In genomic region chr11:71458146-71459070, GRCh38 we compare ENCODE assay signal across 19 cellular contexts. TPM values are rescaled to one million over a fixed set of nuclear protein-coding genes. Genes with fewer than 3 reads are reported as not detected.
DNase-seq lines count a peak whose midpoint lies in the region; ATAC-seq and TF ChIP-seq lines count a peak whose summit lies in the region.
"Had no signal": no experiment of that assay in that cellular context is flagged by ENCODE, and none has a peak within 500 bp of the region (broad histone marks: within the 10 kb centered on the region; RNA-seq: fewer than 3 reads in every experiment).

No MANE protein-coding gene starts in this region.

- H3K36me3 Mint-ChIP-seq in activated CD4-positive, alpha-beta memory T cell treated with anti-CD3 and anti-CD28 coated beads, Interleukin-2, amount 10 ng/mL, durations not matched to agents 7 days and 5 days (ENCODE audit: low read depth), result peaks cover 75% of the 10 kb centered on the region
- H3K36me3 Mint-ChIP-seq in activated CD4-positive, alpha-beta memory T cell treated with anti-CD3 and anti-CD28 coated beads for 36 hours, result peaks cover 54% of the 10 kb centered on the region
- H3K36me3 Mint-ChIP-seq in CD14-positive monocyte (peaks cover 85 to 88% of the 10 kb centered on the region in 2 donors), chondrocyte (ENCODE audit: low read depth) (peaks cover 37% of the 10 kb centered on the region), natural killer cell (peaks cover 27% of the 10 kb centered on the region)

- H3K4me3 Mint-ChIP-seq in activated CD4-positive, alpha-beta memory T cell treated with anti-CD3 and anti-CD28 coated beads, Interleukin-2, amount 10 ng/mL, durations not matched to agents 7 days and 5 days, result no peak overlapping the region
- H3K4me3 Mint-ChIP-seq in activated CD4-positive, alpha-beta memory T cell treated with anti-CD3 and anti-CD28 coated beads for 36 hours, result no peak overlapping the region
- H3K4me3 Mint-ChIP-seq in CD14-positive monocyte (no peak overlapping the region), chondrocyte (ENCODE audit: unreplicated experiment) (no peak overlapping the region), natural killer cell (no peak overlapping the region)
- H3K4me3 Mint-ChIP-seq: CD8-positive, alpha-beta T cell had no signal

- no peak overlapping the region for H3K27ac ChIP-seq in upper lobe of left lung
- H3K27ac ChIP-seq: 22Rv1 had no signal

- H3K27me3 ChIP-seq in upper lobe of left lung, result no peaks in the 10 kb centered on the region

- no peak for TF ChIP-seq POLR2A in upper lobe of left lung (IDR thresholded peaks at IDR 0.05)

- H3K27ac Mint-ChIP-seq in activated CD4-positive, alpha-beta memory T cell treated with anti-CD3 and anti-CD28 coated beads, Interleukin-2, amount 10 ng/mL, durations not matched to agents 7 days and 5 days, result peak overlapping the region; percentile 19
- no peak overlapping the region for H3K27ac Mint-ChIP-seq in activated CD4-positive, alpha-beta memory T cell treated with anti-CD3 and anti-CD28 coated beads for 36 hours
- no peak overlapping the region for H3K27ac Mint-ChIP-seq in CD14-positive monocyte
- H3K27ac Mint-ChIP-seq in chondrocyte (ENCODE audit: unreplicated experiment), result no peak overlapping the region
- H3K27ac Mint-ChIP-seq in natural killer cell, result no peak overlapping the region
- H3K27ac Mint-ChIP-seq: CD8-positive, alpha-beta T cell had no signal

- no peak for DNase-seq in activated CD4-positive, alpha-beta memory T cell treated with anti-CD3 and anti-CD28 coated beads, Interleukin-2, amount 10 ng/mL, durations not matched to agents 7 days and 5 days
- DNase-seq in activated CD4-positive, alpha-beta memory T cell treated with anti-CD3 and anti-CD28 coated beads for 36 hours, result no peak
- DNase-seq in CD14-positive monocyte (ENCODE audit: low spot score) (peak; percentile 34), chondrocyte (ENCODE audit: low spot score) (peak; percentile 56), mesenteric fat pad (ENCODE audit: low spot score) (peak; percentile 69), natural killer cell (no peak), upper lobe of left lung (no peak)
- DNase-seq: DMS79 treated with DMSO at 0.1 percent for 48 hours, GF-D8, KG1, NCI-H1436, NCI-H2029, NCI-H2171, NCI-H446, NCI-H69, OCI-M1 had no signal

- peaks cover 10 to 18% (median 14%) of the 10 kb centered on the region in 4 donors for H3K4me1 ChIP-seq in upper lobe of left lung

- H3K9me3 Mint-ChIP-seq in activated CD4-positive, alpha-beta memory T cell treated with anti-CD3 and anti-CD28 coated beads, Interleukin-2, amount 10 ng/mL, durations not matched to agents 7 days and 5 days, result no peaks in the 10 kb centered on the region
- no peaks in the 10 kb centered on the region for H3K9me3 Mint-ChIP-seq in activated CD4-positive, alpha-beta memory T cell treated with anti-CD3 and anti-CD28 coated beads for 36 hours
- H3K9me3 Mint-ChIP-seq in CD14-positive monocyte (no peaks in the 10 kb centered on the region), chondrocyte (ENCODE audit: low read depth) (no peaks in the 10 kb centered on the region), natural killer cell (no peaks in the 10 kb centered on the region)
- H3K9me3 Mint-ChIP-seq: CD8-positive, alpha-beta T cell had no signal

- no peaks in the 10 kb centered on the region for H3K27me3 Mint-ChIP-seq in activated CD4-positive, alpha-beta memory T cell treated with anti-CD3 and anti-CD28 coated beads, Interleukin-2, amount 10 ng/mL, durations not matched to agents 7 days and 5 days
- H3K27me3 Mint-ChIP-seq in activated CD4-positive, alpha-beta memory T cell treated with anti-CD3 and anti-CD28 coated beads for 36 hours, result no peaks in the 10 kb centered on the region
- H3K27me3 Mint-ChIP-seq in CD14-positive monocyte (ENCODE audit: low read depth in 3 of 3), result no peaks in the 10 kb centered on the region
- H3K27me3 Mint-ChIP-seq in chondrocyte (ENCODE audit: low read depth), result no peaks in the 10 kb centered on the region
- H3K27me3 Mint-ChIP-seq in natural killer cell (ENCODE audit: low read depth in 2 of 2), result no peaks in the 10 kb centered on the region

- TF ChIP-seq EP300 in upper lobe of left lung (IDR thresholded peaks at IDR 0.05), result no peak

- ATAC-seq in natural killer cell, result no peak
- ATAC-seq in GM18519 (IDR thresholded peaks at IDR 0.05; ENCODE audit: low FRiP score, unreplicated experiment), result no peak
- no peak for ATAC-seq in upper lobe of left lung (ENCODE audit: low FRiP score in 2 of 2)
- ATAC-seq: CD8-positive, alpha-beta T cell had no signal

- CTCF ChIA-PET in activated CD4-positive, alpha-beta memory T cell treated with anti-CD3 and anti-CD28 coated beads, Interleukin-2, amount 10 ng/mL, durations not matched to agents 7 days and 5 days (lab: Charles Lee), result no interaction called here
- CTCF ChIA-PET in activated CD4-positive, alpha-beta memory T cell treated with anti-CD3 and anti-CD28 coated beads for 36 hours (lab: Charles Lee), result no interaction called here

- POLR2A ChIA-PET in activated CD4-positive, alpha-beta memory T cell treated with anti-CD3 and anti-CD28 coated beads, Interleukin-2, amount 10 ng/mL, durations not matched to agents 7 days and 5 days (lab: Charles Lee), result interaction anchor here (0.9 kb wide), 1 partner anchor 12 kb away, joined by 3 read pairs; no protein-coding TSS in a partner anchor
- POLR2A ChIA-PET in activated CD4-positive, alpha-beta memory T cell treated with anti-CD3 and anti-CD28 coated beads for 36 hours (lab: Charles Lee), result no interaction called here

- H3K4me1 Mint-ChIP-seq in activated CD4-positive, alpha-beta memory T cell treated with anti-CD3 and anti-CD28 coated beads, Interleukin-2, amount 10 ng/mL, durations not matched to agents 7 days and 5 days, result peaks cover 35% of the 10 kb centered on the region
- peaks cover 14% of the 10 kb centered on the region for H3K4me1 Mint-ChIP-seq in activated CD4-positive, alpha-beta memory T cell treated with anti-CD3 and anti-CD28 coated beads for 36 hours (ENCODE audit: low read depth)
- H3K4me1 Mint-ChIP-seq in CD14-positive monocyte (peaks cover 20% of the 10 kb centered on the region), chondrocyte (ENCODE audit: low read depth) (peaks cover 11% of the 10 kb centered on the region), natural killer cell (peaks cover 44 to 47% of the 10 kb centered on the region in 2 donors)

- intact Hi-C loops in activated CD4-positive, alpha-beta memory T cell treated with anti-CD3 and anti-CD28 coated beads for 36 hours (cut with micrococcal nuclease), result no loop called here
- intact Hi-C loops in CD14-positive monocyte (cut with micrococcal nuclease), result no loop called here
- intact Hi-C loops in natural killer cell (cut with micrococcal nuclease), result no loop called here

- H3K4me3 ChIP-seq in upper lobe of left lung, result no peak overlapping the region

- peaks cover 24 to 83% (median 70%) of the 10 kb centered on the region in 4 donors for H3K36me3 ChIP-seq in upper lobe of left lung

- TF ChIP-seq CTCF in CD14-positive monocyte (IDR thresholded peaks at IDR 0.05) (no peak), chondrocyte (IDR thresholded peaks at IDR 0.05) (no peak), natural killer cell (IDR thresholded peaks at IDR 0.05) (no peak), upper lobe of left lung (IDR thresholded peaks at IDR 0.05) (no peak)

- H3K9me3 ChIP-seq in upper lobe of left lung, result no peaks in the 10 kb centered on the region

- 92 to 95% methylated on average over 10 to 25 of the region's 26 CpGs for WGBS in upper lobe of left lung, 2 donors

RNA-seq across cellular contexts. Expression of gene NADSYN1, which starts 5.4 kb away (rescaled TPM):
- total RNA-seq in activated CD4-positive, alpha-beta memory T cell treated with anti-CD3 and anti-CD28 coated beads, Interleukin-2, amount 10 ng/mL, durations not matched to agents 7 days and 5 days, result 100 to 1,000 TPM; 141 to 142 TPM
- total RNA-seq in activated CD4-positive, alpha-beta memory T cell treated with anti-CD3 and anti-CD28 coated beads for 36 hours, result 10 to 100 TPM; 85.0 to 91.9 TPM
- polyA plus RNA-seq in CD14-positive monocyte, result 10 to 100 TPM; 44.1 to 44.8 TPM
- total RNA-seq in chondrocyte (38.8 to 47.5 TPM (median 41.4 TPM) in 3 replicates), mesenteric fat pad (48.0 TPM), natural killer cell (100 to 1,000 TPM; 134 to 156 (median 150) TPM), upper lobe of left lung (100 to 1,000 TPM in 2 of 6 donors, 10 to 100 TPM in 4; 46.8 to 248 (median 79.5) TPM)

RNA-seq across cellular contexts. Expression of gene DHCR7, which starts 10.2 kb away (rescaled TPM):
- total RNA-seq in activated CD4-positive, alpha-beta memory T cell treated with anti-CD3 and anti-CD28 coated beads, Interleukin-2, amount 10 ng/mL, durations not matched to agents 7 days and 5 days, result 10 to 100 TPM; 74.4 to 79.6 TPM
- total RNA-seq in activated CD4-positive, alpha-beta memory T cell treated with anti-CD3 and anti-CD28 coated beads for 36 hours, result 10 to 100 TPM; 61.4 to 63.5 TPM
- 1 to 10 TPM; 2.2 to 3.9 TPM for polyA plus RNA-seq in CD14-positive monocyte
- 44.4 to 58.7 TPM (median 57.5 TPM) in 3 replicates for total RNA-seq in chondrocyte
- 26.3 TPM for total RNA-seq in mesenteric fat pad
- 10 to 100 TPM; 12.5 to 18.1 (median 15.9) TPM for total RNA-seq in natural killer cell
- total RNA-seq in upper lobe of left lung, result 10 to 100 TPM in 5 of 6 donors, 1 to 10 TPM in 1; 5.2 to 96.1 (median 66.4) TPM

Comparison
In these comparisons a context has a peak if more than half of its experiments do, and no peak if none do; other contexts are left out.
1. DNase-seq: peak in CD14-positive monocyte (single experiment), chondrocyte (single experiment) and mesenteric fat pad (single experiment); none in activated CD4-positive, alpha-beta memory T cell treated with anti-CD3 and anti-CD28 coated beads, Interleukin-2, amount 10 ng/mL, durations not matched to agents 7 days and 5 days (single experiment), activated CD4-positive, alpha-beta memory T cell treated with anti-CD3 and anti-CD28 coated beads for 36 hours (single experiment), natural killer cell (single experiment) and upper lobe of left lung (0 of 2).